Comparison of ENCODE assay signal across 10 cellular contexts in the genomic region with DNA sequence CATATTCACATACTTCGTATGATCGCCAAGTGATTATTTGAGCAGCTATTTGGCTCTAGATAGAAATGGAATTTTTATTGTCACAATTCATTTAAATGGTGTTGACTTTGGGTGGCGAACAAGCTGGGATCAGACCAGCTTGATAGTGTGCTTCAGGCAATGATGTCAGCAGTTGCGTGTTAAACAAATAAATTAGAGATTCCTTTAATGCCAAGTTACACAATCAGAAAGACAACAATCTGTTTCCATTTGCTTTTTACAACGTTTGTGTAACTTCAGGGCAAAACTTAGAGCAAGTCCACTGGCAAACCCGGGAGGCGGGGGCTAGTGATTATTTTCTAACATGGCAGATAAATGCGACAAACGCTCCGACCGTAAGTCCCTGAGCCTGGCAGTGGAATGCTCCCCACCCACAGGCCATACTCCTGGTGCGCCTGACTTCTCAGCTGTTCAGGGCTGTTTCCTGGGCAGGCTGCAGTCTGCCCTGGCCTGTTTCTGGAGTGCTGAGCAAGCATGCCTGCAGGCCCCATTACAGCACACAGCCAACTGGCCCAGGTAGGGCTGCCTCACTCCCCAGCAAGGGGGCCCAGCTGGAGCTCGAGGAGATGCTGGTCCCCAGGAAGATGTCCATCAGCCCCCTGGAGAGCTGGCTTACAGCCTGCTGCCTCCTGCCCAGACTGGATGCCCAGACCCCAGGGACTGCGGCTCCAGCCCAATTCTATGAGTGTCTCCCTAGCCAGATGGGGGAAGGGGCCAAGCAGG.
A peak's percentile ranks its signal among the peaks of the same experiment; 100 is the strongest.
DNase-seq lines count a peak whose midpoint lies in the region; ATAC-seq and TF ChIP-seq lines count a peak whose summit lies in the region.
"Had no signal": no experiment of that assay in that cellular context is flagged by ENCODE, and none has a peak within 500 bp of the region (broad histone marks: within the 10 kb centered on the region; RNA-seq: fewer than 3 reads in every experiment).

No MANE protein-coding gene starts in this region.

- H2AFZ ChIP-seq in PC-9 (peak overlapping the region; percentile 55; the same call in 1 of the 2 replicates), trophoblast cell (ENCODE audit: insufficient read depth, low read length, poor library complexity) (peak overlapping the region; percentile 86)

- DNase-seq in ELF-1 (ENCODE audit: low read depth, low spot score) (peak; percentile 93), PC-9 (peak; percentile 46 to 77), fibroblast of gingiva (ENCODE audit: low read depth) (peak; percentile 95), trophoblast cell (peak; percentile 86 to 93), NCI-H2171 (lab: John Stamatoyannopoulos, UW) (no peak), midbrain (lab: John Stamatoyannopoulos, UW) (no peak)
- no peak for DNase-seq in effector memory CD4-positive, alpha-beta T cell
- DNase-seq: activated gamma-delta T cell treated with Interleukin-2 at 50 U/mL for 16 hours, SW 1271 had no signal

- POLR2A ChIA-PET in PC-9 (lab: Charles Lee; ENCODE audit: unreplicated experiment) = no interaction called here

- peak overlapping the region; percentile 40; the same call in 1 of the 2 replicates for H3K4me3 ChIP-seq in PC-9
- no peak overlapping the region for H3K4me3 ChIP-seq in trophoblast cell (ENCODE audit: low read depth, low read length)
- H3K4me3 ChIP-seq in effector memory CD4-positive, alpha-beta T cell (ENCODE audit: insufficient read depth, low read depth, low read length, poor library complexity, severe bottlenecking) = no peak overlapping the region

- no TSS peak for BruUV-seq in PC-9 (replicated peaks; lab: Mats Ljungman, UMichigan)

- peak overlapping the region; percentile 97 for H3K18ac ChIP-seq in trophoblast cell (ENCODE audit: low read length)

- intact Hi-C loops in PC-9 (cut with micrococcal nuclease; ENCODE audit: unreplicated experiment) = loop anchor here (1.0 kb wide), 1 partner anchor 57 kb away; no protein-coding TSS in a partner anchor

- H3K36me3 ChIP-seq in PC-9 (ENCODE audit: low read depth) (no peaks in the 10 kb centered on the region), trophoblast cell (ENCODE audit: control insufficient read depth in 1 of 2, insufficient read depth in 2 of 2, low read length in 2 of 2) (no peaks in the 10 kb centered on the region)
- H3K36me3 ChIP-seq in effector memory CD4-positive, alpha-beta T cell (ENCODE audit: control insufficient read depth, insufficient read depth, low read length) = no peaks in the 10 kb centered on the region

- H3K27me3 ChIP-seq in PC-9 (ENCODE audit: insufficient read depth, low read depth) (no peaks in the 10 kb centered on the region), trophoblast cell (ENCODE audit: insufficient read depth, low read length) (no peaks in the 10 kb centered on the region)
- no peaks in the 10 kb centered on the region for H3K27me3 ChIP-seq in effector memory CD4-positive, alpha-beta T cell (replicated peaks; ENCODE audit: control insufficient read depth, insufficient read depth, low read length, poor library complexity, severe bottlenecking)

- no peaks in the 10 kb centered on the region for H4K20me1 ChIP-seq in PC-9 (ENCODE audit: insufficient read depth)

- H3K23ac ChIP-seq in trophoblast cell (ENCODE audit: low read length) = no peak overlapping the region

- H2BK12ac ChIP-seq in trophoblast cell (ENCODE audit: low read length) = peak overlapping the region; percentile 100

- no peaks in the 10 kb centered on the region for H3K9me2 ChIP-seq in PC-9 (ENCODE audit: insufficient read depth)

- peak overlapping the region; percentile 99 for H2AK5ac ChIP-seq in trophoblast cell (ENCODE audit: low read length)

- H3K27ac ChIP-seq in PC-9 (peak overlapping the region; percentile 38), trophoblast cell (ENCODE audit: low read depth, low read length) (peak overlapping the region; percentile 62)
- H3K27ac ChIP-seq in effector memory CD4-positive, alpha-beta T cell (ENCODE audit: insufficient read depth, low read length, poor library complexity, severe bottlenecking) = no peak overlapping the region

- peak overlapping the region; percentile 65 for H4K12ac ChIP-seq in trophoblast cell (ENCODE audit: low read depth, low read length)

- H2BK5ac ChIP-seq in trophoblast cell (ENCODE audit: low read depth, low read length, poor library complexity) = peak overlapping the region; percentile 93

- peaks cover 10% of the 10 kb centered on the region for H3K79me1 ChIP-seq in trophoblast cell (ENCODE audit: low read length)

- no peaks in the 10 kb centered on the region for H3K9me3 ChIP-seq in PC-9 (ENCODE audit: insufficient read depth, low read depth)
- H3K9me3 ChIP-seq in trophoblast cell (ENCODE audit: insufficient read depth, low read depth, low read length) = no peaks in the 10 kb centered on the region
- H3K9me3 ChIP-seq in effector memory CD4-positive, alpha-beta T cell (ENCODE audit: control insufficient read depth, low read length) = no peaks in the 10 kb centered on the region

- H3K14ac ChIP-seq in trophoblast cell (ENCODE audit: low read length) = peak overlapping the region; percentile 93

- no peaks in the 10 kb centered on the region for H3K79me2 ChIP-seq in PC-9 (ENCODE audit: low read depth)
- peaks cover 4% of the 10 kb centered on the region for H3K79me2 ChIP-seq in trophoblast cell (ENCODE audit: control insufficient read depth, insufficient read depth, low read length, poor library complexity)

- H3K4ac ChIP-seq in trophoblast cell (ENCODE audit: low read depth, low read length) = peak overlapping the region; percentile 91

- H4K91ac ChIP-seq in trophoblast cell (ENCODE audit: low read depth, low read length) = peak overlapping the region; percentile 97

- H2BK120ac ChIP-seq in trophoblast cell (ENCODE audit: insufficient read depth, low read length, poor library complexity) = peak overlapping the region; percentile 97

- no peak for TF ChIP-seq CTCF in PC-9 (conservative IDR thresholded peaks at IDR 0.05)

- H3K4me1 ChIP-seq in PC-9 (replicated peaks; ENCODE audit: insufficient read depth) (peaks cover 35% of the 10 kb centered on the region), trophoblast cell (ENCODE audit: control insufficient read depth in 1 of 2, insufficient read depth in 2 of 2, low read length in 2 of 2) (peaks cover 11 to 17% of the 10 kb centered on the region in 2 experiments)
- H3K4me1 ChIP-seq in effector memory CD4-positive, alpha-beta T cell (ENCODE audit: control insufficient read depth, insufficient read depth, low read length, poor library complexity, severe bottlenecking) = no peaks in the 10 kb centered on the region

- CTCF ChIA-PET in PC-9 (lab: Charles Lee) = no interaction called here

- H3F3A ChIP-seq in PC-9 (ENCODE audit: insufficient read depth, low read depth) = peaks cover 15% of the 10 kb centered on the region; the same call in 1 of the 2 replicates

- no CpG with 5 or more reads among the region's 14 CpGs for WGBS in trophoblast cell (ENCODE audit: extremely low coverage, insufficient coverage, insufficient read length)

- H4K8ac ChIP-seq in trophoblast cell (ENCODE audit: low read depth, low read length) = peak overlapping the region; percentile 90

- H3K4me2 ChIP-seq in PC-9 = peak overlapping the region; percentile 71
- H3K4me2 ChIP-seq in trophoblast cell (ENCODE audit: low read length) = peak overlapping the region; percentile 38

- no peak for ATAC-seq in HG02759 (IDR thresholded peaks at IDR 0.05; ENCODE audit: unreplicated experiment)

- H3K9ac ChIP-seq in trophoblast cell (ENCODE audit: low read length) = no peak overlapping the region

Comparison
In these comparisons a context has a peak if more than half of its experiments do, and no peak if none do; other contexts are left out.
1. DNase-seq: peak in ELF-1 (single experiment), PC-9 (2 of 2), fibroblast of gingiva (single experiment) and trophoblast cell (2 of 2); none in NCI-H2171 (single experiment), effector memory CD4-positive, alpha-beta T cell (0 of 3) and midbrain (single experiment).